Comparison of ENCODE assay signal across 1 cellular context in genomic region chr2:139230881-139231280, GRCh38.
TF ChIP-seq lines count a peak whose summit lies in the region.

No MANE protein-coding gene starts in this region.

TF ChIP-seq in GM12878, 131 proteins besides CTCF, POLR2A, EP300 and RAD21 (continued from another document):
- no peak for TF ChIP-seq KDM1A (IDR thresholded peaks at IDR 0.05; ENCODE audit: borderline replicate concordance)
TF ChIP-seq in GM12878: peak in this region for 0.
